Comparison of ENCODE assay signal across 16 cellular contexts in the genomic region with DNA sequence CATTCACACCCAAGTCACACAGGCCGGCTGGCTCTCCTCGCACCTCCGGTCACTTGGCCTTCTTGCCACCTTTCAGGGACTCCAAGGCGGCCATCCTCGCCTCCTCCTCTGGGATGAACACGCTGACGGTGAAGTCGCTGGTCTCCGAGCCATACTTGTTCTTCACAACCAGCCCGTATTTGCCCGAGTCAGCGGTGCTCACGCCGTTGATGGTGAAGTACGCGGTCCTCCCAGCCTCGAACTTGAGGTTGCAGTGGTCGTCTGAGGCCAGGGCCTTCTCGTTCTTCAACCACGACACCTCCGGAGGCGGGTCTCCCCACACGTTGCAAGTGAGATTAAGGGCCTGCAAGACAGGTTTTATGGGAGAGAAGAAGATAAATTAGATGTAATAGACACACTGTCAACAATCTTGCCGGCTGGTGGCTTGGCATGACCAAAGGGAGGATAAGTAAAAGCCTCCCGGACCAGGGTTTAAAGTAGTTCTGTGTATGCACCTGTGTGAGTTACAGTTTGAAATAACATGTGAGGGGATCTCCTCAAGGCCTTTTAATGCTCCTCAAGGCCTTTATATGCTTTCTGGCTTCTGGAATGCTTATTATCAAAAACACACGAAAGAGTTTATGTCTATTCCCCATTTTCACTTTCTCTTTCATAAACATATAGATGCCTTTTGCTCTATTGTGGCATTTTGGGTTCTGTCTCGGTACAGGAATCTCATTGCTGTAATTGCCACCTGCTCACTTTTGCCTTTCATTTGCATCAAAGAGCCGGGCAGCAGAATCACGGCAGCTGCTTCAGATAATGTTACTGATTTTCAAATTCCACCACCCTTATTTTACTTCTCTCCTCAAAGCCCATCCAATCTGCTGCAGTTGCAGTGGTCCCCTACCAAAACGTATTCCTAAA. TPM values are rescaled to one million over a fixed set of nuclear protein-coding genes. Genes with fewer than 3 reads are reported as not detected.
DNase-seq lines count a peak whose midpoint lies in the region; ATAC-seq, FAIRE-seq and TF ChIP-seq lines count a peak whose summit lies in the region.
"Had no signal": no experiment of that assay in that cellular context is flagged by ENCODE, and none has a peak within 500 bp of the region (broad histone marks: within the 10 kb centered on the region; RNA-seq: fewer than 3 reads in every experiment).

No MANE protein-coding gene starts in this region.

- no peak overlapping the region for H3K27ac ChIP-seq in OCI-LY7 (ENCODE audit: low read depth, low read length, poor library complexity, severe bottlenecking)
- H3K27ac ChIP-seq in colonic mucosa = no peak overlapping the region
- H3K27ac ChIP-seq: hepatocyte, VCaP had no signal

- intact Hi-C loops in activated CD4-positive, alpha-beta T cell treated with anti-CD3 and anti-CD28 coated beads for 36 hours (cut with DNase I, micrococcal nuclease) = no loop called here
- intact Hi-C loops in OCI-LY7 (cut with micrococcal nuclease; ENCODE audit: unreplicated experiment) = no loop called here
- intact Hi-C loops in colonic mucosa (cut with DNase I) = no loop called here

- no peaks in the 10 kb centered on the region for H3K9me2 ChIP-seq in OCI-LY7 (ENCODE audit: insufficient read depth, low read length)

- no peaks in the 10 kb centered on the region for H3K27me3 ChIP-seq in colonic mucosa
- H3K27me3 ChIP-seq: hepatocyte had no signal

- no peaks in the 10 kb centered on the region for H3K36me3 Mint-ChIP-seq in activated CD4-positive, alpha-beta T cell treated with anti-CD3 and anti-CD28 coated beads for 36 hours (ENCODE audit: low read depth)
- H3K36me3 Mint-ChIP-seq in nephron (ENCODE audit: low read depth) = no peaks in the 10 kb centered on the region

- peaks cover 52% of the 10 kb centered on the region for H3K4me1 Mint-ChIP-seq in activated CD4-positive, alpha-beta T cell treated with anti-CD3 and anti-CD28 coated beads for 36 hours
- H3K4me1 Mint-ChIP-seq in nephron = peaks cover 42% of the 10 kb centered on the region

- H3K4me2 ChIP-seq in OCI-LY7 (ENCODE audit: low read length) = peak overlapping the region; percentile 23; the same call in 1 of the 2 replicates
- H3K4me2 ChIP-seq: hepatocyte had no signal

- no peaks in the 10 kb centered on the region for H4K20me1 ChIP-seq in OCI-LY7 (ENCODE audit: insufficient read depth, low read length)

- peak overlapping the region; percentile 72 for H3K27ac Mint-ChIP-seq in activated CD4-positive, alpha-beta T cell treated with anti-CD3 and anti-CD28 coated beads for 36 hours
- peak overlapping the region; percentile 30 to 64 (median 62) for H3K27ac Mint-ChIP-seq in nephron

- H3K4me3 Mint-ChIP-seq in activated CD4-positive, alpha-beta T cell treated with anti-CD3 and anti-CD28 coated beads for 36 hours = peak overlapping the region; percentile 45
- peak overlapping the region in 1 of 3 experiments; percentile 38 for H3K4me3 Mint-ChIP-seq in nephron

- H3K27me3 Mint-ChIP-seq in activated CD4-positive, alpha-beta T cell treated with anti-CD3 and anti-CD28 coated beads for 36 hours = no peaks in the 10 kb centered on the region
- H3K27me3 Mint-ChIP-seq in nephron (ENCODE audit: low read depth) = no peaks in the 10 kb centered on the region

- no peaks in the 10 kb centered on the region for H3K79me2 ChIP-seq in OCI-LY7 (ENCODE audit: insufficient read depth, low read depth, low read length)
- H3K79me2 ChIP-seq: hepatocyte had no signal

- H2AFZ ChIP-seq in OCI-LY7 (ENCODE audit: low read length) = peak overlapping the region; percentile 19; the same call in 1 of the 2 replicates
- H2AFZ ChIP-seq: hepatocyte had no signal

- no peaks in the 10 kb centered on the region for H3K9me3 Mint-ChIP-seq in activated CD4-positive, alpha-beta T cell treated with anti-CD3 and anti-CD28 coated beads for 36 hours (ENCODE audit: low read depth)
- H3K9me3 Mint-ChIP-seq in nephron = no peaks in the 10 kb centered on the region

- no peaks in the 10 kb centered on the region for H3K9me3 ChIP-seq in OCI-LY7 (ENCODE audit: low read length)
- H3K9me3 ChIP-seq in colonic mucosa = no peaks in the 10 kb centered on the region

- CTCF ChIA-PET in activated CD4-positive, alpha-beta T cell treated with anti-CD3 and anti-CD28 coated beads for 36 hours (lab: Charles Lee) = interaction anchor here (0.7 kb wide), 1 partner anchor 89 kb away, joined by 3 read pairs; no protein-coding TSS in a partner anchor
- CTCF ChIA-PET in OCI-LY7 (lab: Charles Lee; ENCODE audit: unreplicated experiment) = no interaction called here
- CTCF ChIA-PET in GM10248 (lab: Yijun Ruan, JAX) = interaction anchor here (1.2 kb wide), 1 partner anchor 179 kb away, joined by 3 read pairs; no protein-coding TSS in a partner anchor

- no TSS peak for BruUV-seq in OCI-LY7 (replicated peaks; lab: Mats Ljungman, UMichigan)

- H3K4me1 ChIP-seq in OCI-LY7 (ENCODE audit: insufficient read depth, low read length, poor library complexity, severe bottlenecking) = no peaks in the 10 kb centered on the region
- no peaks in the 10 kb centered on the region for H3K4me1 ChIP-seq in colonic mucosa

- peak; percentile 35 for ATAC-seq in activated CD4-positive, alpha-beta T cell treated with anti-CD3 and anti-CD28 coated beads for 36 hours

- H3K36me3 ChIP-seq in OCI-LY7 (ENCODE audit: insufficient read depth, low read length) = no peaks in the 10 kb centered on the region
- no peaks in the 10 kb centered on the region for H3K36me3 ChIP-seq in colonic mucosa

- POLR2A ChIA-PET in activated CD4-positive, alpha-beta T cell treated with anti-CD3 and anti-CD28 coated beads for 36 hours (lab: Charles Lee) = no interaction called here
- POLR2A ChIA-PET in OCI-LY7 (lab: Charles Lee) = no interaction called here
- POLR2A ChIA-PET in GM10248 (lab: Yijun Ruan, JAX) = no interaction called here

- no peak for FAIRE-seq in RCC 7860 (lab: Jason Lieb, UNC)
- FAIRE-seq: A204.1, D721Med had no signal

- no peak overlapping the region for H3K4me3 ChIP-seq in OCI-LY7 (ENCODE audit: low read depth, low read length, poor library complexity, severe bottlenecking)
- no peak overlapping the region for H3K4me3 ChIP-seq in colonic mucosa
- H3K4me3 ChIP-seq: hepatocyte had no signal

- no peak for DNase-seq in activated CD4-positive, alpha-beta T cell treated with anti-CD3 and anti-CD28 coated beads for 36 hours
- DNase-seq in activated CD4-positive, alpha-beta T cell treated with anti-CD3 and anti-CD28 coated beads for 4 hours = no peak
- peak; percentile 18 for DNase-seq in OCI-LY7 (ENCODE audit: low spot score)
- peak; percentile 16 for DNase-seq in colonic mucosa
- no peak for DNase-seq in NCI-H2107 (lab: John Stamatoyannopoulos, UW)
- no peak for DNase-seq in GM10248 (ENCODE audit: extremely low spot score)
- DNase-seq in RCC 7860 (ENCODE audit: low spot score) = no peak
- DNase-seq: activated effector memory CD4-positive, alpha-beta T cell treated with Interleukin-2 at 50 U/mL for 16 hours; caudate nucleus; erythroblast; occipital lobe had no signal

- no peak for TF ChIP-seq CTCF in OCI-LY7 (conservative IDR thresholded peaks at IDR 0.05; ENCODE audit: low read length)
- TF ChIP-seq CTCF in colonic mucosa (IDR thresholded peaks at IDR 0.05) = no peak
- no peak for TF ChIP-seq CTCF in nephron (IDR thresholded peaks at IDR 0.05; ENCODE audit: unreplicated experiment in 3 of 3)
- TF ChIP-seq CTCF in GM10248 (IDR thresholded peaks at IDR 0.05; ENCODE audit: control extremely low read depth, extremely low read depth, low read depth, missing control alignments) = no peak

- no peak overlapping the region for H3K9ac ChIP-seq in colonic mucosa (ENCODE audit: low read depth in 2 of 2, low read length in 2 of 2)

RNA-seq across cellular contexts. Expression of a gene that starts 54.5 kb away (rescaled TPM):
- total RNA-seq in activated CD4-positive, alpha-beta T cell treated with anti-CD3 and anti-CD28 coated beads for 36 hours = 10 to 100 TPM; 82.6 to 95.3 TPM
- 18.7 and 20.1 TPM in 2 replicates for total RNA-seq in OCI-LY7 (2014; rRNA removed; shearing (Covaris generic))
- total RNA-seq in OCI-LY7 (2022) (16.9 and 18.9 TPM in 2 replicates), colonic mucosa (10 to 100 TPM; 23.6 to 59.0 TPM)

Comparison
In these comparisons a context has a peak if more than half of its experiments do, and no peak if none do; other contexts are left out.
1. DNase-seq: peak in OCI-LY7 (single experiment) and colonic mucosa (single experiment); none in activated CD4-positive, alpha-beta T cell treated with anti-CD3 and anti-CD28 coated beads for 36 hours (single experiment), activated CD4-positive, alpha-beta T cell treated with anti-CD3 and anti-CD28 coated beads for 4 hours (0 of 2), NCI-H2107 (single experiment), GM10248 (single experiment) and RCC 7860 (single experiment).